Comparison of ENCODE assay signal across 1 cellular context in the genomic region with DNA sequence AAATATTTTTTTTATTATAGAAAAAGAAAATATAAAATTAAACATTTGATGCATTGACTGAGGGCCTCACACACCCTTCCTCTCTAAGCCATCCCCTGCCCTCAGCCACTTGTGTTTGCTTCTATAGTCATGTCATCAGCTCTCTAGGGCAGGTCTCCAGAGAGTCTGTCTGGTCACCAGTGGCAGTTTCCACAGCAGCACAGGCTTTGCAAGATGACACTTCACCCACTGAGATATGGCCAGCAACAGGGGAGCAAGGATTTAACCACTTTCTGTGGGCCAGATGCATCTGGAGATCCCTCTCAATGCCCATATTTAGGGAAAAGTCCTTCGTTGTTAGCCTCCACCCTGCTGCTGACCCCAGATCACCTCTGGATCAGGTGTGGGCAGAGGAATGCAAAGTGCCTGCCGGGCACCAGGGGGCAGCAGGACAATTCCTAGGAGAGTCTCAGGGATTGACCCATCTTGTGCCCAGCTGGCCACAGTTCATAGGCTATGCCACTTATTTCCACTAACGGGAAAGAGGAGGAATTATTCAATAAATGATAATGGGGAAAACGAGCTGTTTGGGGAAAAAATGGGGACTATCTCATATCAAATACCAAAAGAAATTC.
TF ChIP-seq lines count a peak whose summit lies in the region.

No MANE protein-coding gene starts in this region.

TF ChIP-seq in HepG2, 621 proteins besides CTCF, POLR2A, EP300 and RAD21 (continued from another document):
- no peak for TF ChIP-seq ZSCAN5A (CRISPR knock-in tag; IDR thresholded peaks at IDR 0.05; ENCODE audit: borderline replicate concordance)
- TF ChIP-seq ZNF362 (CRISPR knock-in tag; IDR thresholded peaks at IDR 0.05; ENCODE audit: borderline replicate concordance) = no peak
- no peak for TF ChIP-seq SOX6 (IDR thresholded peaks at IDR 0.05)
- TF ChIP-seq SOX6 (CRISPR knock-in tag; IDR thresholded peaks at IDR 0.05) = peak; percentile 31; the same call in 1 of the 2 replicates
- TF ChIP-seq, protein P1, sequence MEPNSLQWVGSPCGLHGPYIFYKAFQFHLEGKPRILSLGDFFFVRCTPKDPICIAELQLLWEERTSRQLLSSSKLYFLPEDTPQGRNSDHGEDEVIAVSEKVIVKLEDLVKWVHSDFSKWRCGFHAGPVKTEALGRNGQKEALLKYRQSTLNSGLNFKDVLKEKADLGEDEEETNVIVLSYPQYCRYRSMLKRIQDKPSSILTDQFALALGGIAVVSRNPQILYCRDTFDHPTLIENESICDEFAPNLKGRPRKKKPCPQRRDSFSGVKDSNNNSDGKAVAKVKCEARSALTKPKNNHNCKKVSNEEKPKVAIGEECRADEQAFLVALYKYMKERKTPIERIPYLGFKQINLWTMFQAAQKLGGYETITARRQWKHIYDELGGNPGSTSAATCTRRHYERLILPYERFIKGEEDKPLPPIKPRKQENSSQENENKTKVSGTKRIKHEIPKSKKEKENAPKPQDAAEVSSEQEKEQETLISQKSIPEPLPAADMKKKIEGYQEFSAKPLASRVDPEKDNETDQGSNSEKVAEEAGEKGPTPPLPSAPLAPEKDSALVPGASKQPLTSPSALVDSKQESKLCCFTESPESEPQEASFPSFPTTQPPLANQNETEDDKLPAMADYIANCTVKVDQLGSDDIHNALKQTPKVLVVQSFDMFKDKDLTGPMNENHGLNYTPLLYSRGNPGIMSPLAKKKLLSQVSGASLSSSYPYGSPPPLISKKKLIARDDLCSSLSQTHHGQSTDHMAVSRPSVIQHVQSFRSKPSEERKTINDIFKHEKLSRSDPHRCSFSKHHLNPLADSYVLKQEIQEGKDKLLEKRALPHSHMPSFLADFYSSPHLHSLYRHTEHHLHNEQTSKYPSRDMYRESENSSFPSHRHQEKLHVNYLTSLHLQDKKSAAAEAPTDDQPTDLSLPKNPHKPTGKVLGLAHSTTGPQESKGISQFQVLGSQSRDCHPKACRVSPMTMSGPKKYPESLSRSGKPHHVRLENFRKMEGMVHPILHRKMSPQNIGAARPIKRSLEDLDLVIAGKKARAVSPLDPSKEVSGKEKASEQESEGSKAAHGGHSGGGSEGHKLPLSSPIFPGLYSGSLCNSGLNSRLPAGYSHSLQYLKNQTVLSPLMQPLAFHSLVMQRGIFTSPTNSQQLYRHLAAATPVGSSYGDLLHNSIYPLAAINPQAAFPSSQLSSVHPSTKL (CRISPR knock-in tag; IDR thresholded peaks at IDR 0.05) = 0 out of 2 replicates have a peak, but pooled peaks have one; percentile 20
- no peak for TF ChIP-seq ZNF772 (CRISPR knock-in tag; IDR thresholded peaks at IDR 0.05)
- peak; percentile 92 for TF ChIP-seq RXRB (CRISPR knock-in tag; IDR thresholded peaks at IDR 0.05; ENCODE audit: borderline replicate concordance)
- no peak for TF ChIP-seq ZBTB49 (CRISPR knock-in tag; IDR thresholded peaks at IDR 0.05; ENCODE audit: borderline replicate concordance)
- TF ChIP-seq BCL6 (CRISPR knock-in tag; IDR thresholded peaks at IDR 0.05) = peak; percentile 53; the same call in 1 of the 2 replicates
- TF ChIP-seq NR2F1 (CRISPR knock-in tag; IDR thresholded peaks at IDR 0.05) = peak; percentile 34; a peak in 2 of 4 replicates
